Comparison of ENCODE assay signal across 8 cellular contexts in the genomic region with DNA sequence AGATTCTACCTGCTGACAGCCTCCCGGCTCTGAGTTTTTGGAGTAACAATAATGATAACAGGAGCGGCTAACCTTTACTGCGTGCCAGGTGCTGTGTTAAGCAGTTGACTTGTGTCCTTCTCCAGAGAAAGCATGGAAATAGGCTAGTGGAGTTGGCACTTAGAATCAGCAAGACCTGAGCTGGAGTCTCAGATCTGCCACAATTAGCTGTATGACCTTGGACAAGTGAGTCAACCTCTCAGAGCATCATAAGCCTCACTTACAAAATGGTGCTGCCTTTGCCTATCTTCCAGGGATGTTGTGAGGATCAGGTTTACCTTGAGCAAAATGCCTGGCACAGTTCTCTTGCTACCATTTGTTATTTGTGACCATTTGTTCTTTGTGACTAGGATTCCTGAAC.
"Had no signal": no experiment of that assay in that cellular context is flagged by ENCODE, and none has a peak within 500 bp of the region (broad histone marks: within the 10 kb centered on the region; RNA-seq: fewer than 3 reads in every experiment).

No MANE protein-coding gene starts in this region.

- H3K27ac ChIP-seq: GM23248 had no signal

- H3K4me3 ChIP-seq: GM23248, GM23338, HAP-1 had no signal

- DNase-seq: GM23248, GOT3, H7, H9, HCEC 1CT, HFFc6 had no signal

- H3K36me3 ChIP-seq: HAP-1 had no signal

- H3K4me1 ChIP-seq: HAP-1 had no signal
